In the genomic region with DNA sequence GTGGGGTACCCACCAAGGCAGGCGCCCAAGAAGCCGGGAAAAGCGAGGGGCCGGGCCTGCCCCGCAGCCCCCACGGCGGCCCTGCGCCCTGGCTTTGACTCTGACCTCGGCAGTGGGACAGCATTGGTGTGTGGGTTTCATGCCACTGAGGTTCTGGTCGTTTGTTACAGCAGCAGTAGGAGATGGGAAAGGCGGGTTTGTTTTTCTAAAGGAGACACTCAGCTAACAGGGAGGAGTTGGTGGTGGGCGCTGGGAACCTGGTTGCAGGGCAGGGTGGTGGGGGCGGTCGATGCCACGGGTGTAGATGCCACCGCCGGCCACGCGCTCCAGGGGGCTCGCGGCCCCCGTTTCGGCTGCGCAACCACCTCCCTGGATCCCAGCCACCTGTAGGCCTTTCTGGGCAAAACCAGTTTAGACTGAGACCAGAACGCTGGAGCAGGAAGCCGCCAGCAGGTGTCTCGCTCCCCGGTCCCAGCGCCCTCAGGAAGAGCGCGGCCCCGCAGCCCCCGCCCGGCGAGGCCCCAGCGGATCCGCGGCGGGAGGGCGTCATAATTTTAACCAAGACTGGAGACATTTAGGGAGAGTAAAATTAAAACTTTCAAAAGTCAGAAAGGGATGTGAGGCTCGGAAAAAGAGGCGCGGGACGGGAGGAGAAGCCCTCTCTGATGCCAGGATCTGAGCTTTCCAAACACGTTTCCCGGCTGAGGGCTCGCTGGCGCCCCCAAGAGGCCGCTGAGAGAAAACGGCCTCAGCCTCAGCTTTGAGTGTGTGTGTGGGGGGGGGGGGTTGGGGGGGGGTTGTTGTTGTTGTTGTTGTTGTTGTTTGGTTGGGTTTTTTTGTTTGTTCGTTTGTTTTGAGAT, we compare ENCODE assay signal across 8 cellular contexts. TPM values are rescaled to one million over a fixed set of nuclear protein-coding genes. Genes with fewer than 3 reads are reported as not detected.
DNase-seq lines count a peak whose midpoint lies in the region; ATAC-seq and TF ChIP-seq lines count a peak whose summit lies in the region.

No MANE protein-coding gene starts in this region.

- H4K12ac ChIP-seq in trophoblast cell (ENCODE audit: low read depth, low read length): no peak overlapping the region

- H3K27ac ChIP-seq in KMS-11: peak overlapping the region; percentile 64
- H3K27ac ChIP-seq in trophoblast cell (ENCODE audit: low read depth, low read length): no peak overlapping the region
- H3K27ac ChIP-seq in urinary bladder (ENCODE audit: low read depth): no peak overlapping the region

- H3K23ac ChIP-seq in trophoblast cell (ENCODE audit: low read length): no peak overlapping the region

- H3K27me3 ChIP-seq in KMS-11 (ENCODE audit: insufficient read depth, low read depth) (no peaks in the 10 kb centered on the region), trophoblast cell (ENCODE audit: insufficient read depth, low read length) (no peaks in the 10 kb centered on the region)

- peak overlapping the region; percentile 49 for H4K91ac ChIP-seq in trophoblast cell (ENCODE audit: low read depth, low read length)

- peak overlapping the region; percentile 74 for H2BK5ac ChIP-seq in trophoblast cell (ENCODE audit: low read depth, low read length, poor library complexity)

- no peak overlapping the region for H3K14ac ChIP-seq in trophoblast cell (ENCODE audit: low read length)

- H3K79me1 ChIP-seq in trophoblast cell (ENCODE audit: low read length): no peaks in the 10 kb centered on the region

- peak; percentile 79 for DNase-seq in COLO668 (lab: John Stamatoyannopoulos, UW; ENCODE audit: unreplicated experiment)
- peak; percentile 66 for DNase-seq in RPMI7951 (ENCODE audit: low read depth)
- DNase-seq in activated naive CD4-positive, alpha-beta T cell treated with anti-CD3 and anti-CD28 coated beads, Interleukin-2, amount 50 U/mL, for 16 hours: peak; percentile 63
- DNase-seq in head of caudate nucleus: peak; percentile 27 to 86 (median 74)
- peak; percentile 73 to 91 for DNase-seq in trophoblast cell

- intact Hi-C loops in head of caudate nucleus (cut with DNase I): no loop called here

- H3K36me3 ChIP-seq in KMS-11 (ENCODE audit: insufficient read depth): no peaks in the 10 kb centered on the region
- no peaks in the 10 kb centered on the region for H3K36me3 ChIP-seq in trophoblast cell (ENCODE audit: control insufficient read depth in 1 of 2, insufficient read depth in 2 of 2, low read length in 2 of 2)
- H3K36me3 ChIP-seq in urinary bladder (ENCODE audit: insufficient read depth): no peaks in the 10 kb centered on the region

- peak overlapping the region; percentile 46 for H3K4me2 ChIP-seq in KMS-11
- peak overlapping the region; percentile 74 for H3K4me2 ChIP-seq in trophoblast cell (ENCODE audit: low read length)

- H2AFZ ChIP-seq in KMS-11 (ENCODE audit: low read depth) (peak overlapping the region; percentile 81), trophoblast cell (ENCODE audit: insufficient read depth, low read length, poor library complexity) (peak overlapping the region; percentile 79)

- peak; percentile 81 for TF ChIP-seq CTCF in KMS-11 (conservative IDR thresholded peaks at IDR 0.05; ENCODE audit: low read depth, low read length)

- H3K79me2 ChIP-seq in KMS-11 (ENCODE audit: insufficient read depth, low read depth): no peaks in the 10 kb centered on the region
- no peaks in the 10 kb centered on the region for H3K79me2 ChIP-seq in trophoblast cell (ENCODE audit: control insufficient read depth, insufficient read depth, low read length, poor library complexity)

- peak overlapping the region; percentile 35 for H4K8ac ChIP-seq in trophoblast cell (ENCODE audit: low read depth, low read length)

- H3K9me3 ChIP-seq in trophoblast cell (ENCODE audit: insufficient read depth, low read depth, low read length): no peaks in the 10 kb centered on the region

- H3K4me3 ChIP-seq in KMS-11 (IDR thresholded peaks at IDR 0.05; ENCODE audit: insufficient read depth, low read depth, low read length) (no peak overlapping the region), trophoblast cell (ENCODE audit: low read depth, low read length) (peak overlapping the region; percentile 18), urinary bladder (ENCODE audit: low read depth, low read length) (peak overlapping the region; percentile 41)

- H2BK12ac ChIP-seq in trophoblast cell (ENCODE audit: low read length): no peak overlapping the region

- no peak overlapping the region for H3K18ac ChIP-seq in trophoblast cell (ENCODE audit: low read length)

- no peak overlapping the region for H3K4ac ChIP-seq in trophoblast cell (ENCODE audit: low read depth, low read length)

- H4K20me1 ChIP-seq in KMS-11 (ENCODE audit: insufficient read depth): no peaks in the 10 kb centered on the region

- WGBS in trophoblast cell (ENCODE audit: extremely low coverage, insufficient coverage, insufficient read length): no CpG with 5 or more reads among the region's 51 CpGs
- 18% methylated on average over 51 of the region's 51 CpGs for WGBS in urinary bladder

- H2BK120ac ChIP-seq in trophoblast cell (ENCODE audit: insufficient read depth, low read length, poor library complexity): no peak overlapping the region

- peak overlapping the region; percentile 39 for H2AK5ac ChIP-seq in trophoblast cell (ENCODE audit: low read length)

- H3K4me1 ChIP-seq in KMS-11 (ENCODE audit: low read depth, poor library complexity, severe bottlenecking) (peaks cover 3% of the 10 kb centered on the region), trophoblast cell (ENCODE audit: control insufficient read depth in 1 of 2, insufficient read depth in 2 of 2, low read length in 2 of 2) (no peaks in the 10 kb centered on the region), urinary bladder (ENCODE audit: insufficient read depth) (peaks cover 3% of the 10 kb centered on the region)

- ATAC-seq in GM21526 (IDR thresholded peaks at IDR 0.05; ENCODE audit: low FRiP score, unreplicated experiment): peak; percentile 71

- H3K9ac ChIP-seq in KMS-11: peak overlapping the region; percentile 79
- H3K9ac ChIP-seq in trophoblast cell (ENCODE audit: low read length): no peak overlapping the region

RNA-seq across cellular contexts. Expression of a gene that starts 17.4 kb away (rescaled TPM):
- total RNA-seq in RPMI7951 (2014; rRNA removed; shearing (Covaris generic)): not detected in 2 replicates
- polyA plus RNA-seq in trophoblast cell (2013): not detected in 2 replicates
- total RNA-seq in urinary bladder: 0.48 TPM
- 2.2 TPM for polyA plus RNA-seq in urinary bladder

RNA-seq across cellular contexts. Expression of a gene that starts 36.4 kb away (rescaled TPM):
- 522 and 588 TPM in 2 replicates for total RNA-seq in RPMI7951 (2014; rRNA removed; shearing (Covaris generic))
- 229 and 231 TPM in 2 replicates for polyA plus RNA-seq in trophoblast cell (2013)
- total RNA-seq in urinary bladder: 441 TPM
- polyA plus RNA-seq in urinary bladder: 310 TPM
